14 cellular contexts compared by ENCODE assay signal in genomic region chrX:964831-965416, GRCh38.
A peak's percentile ranks its signal among the peaks of the same experiment; 100 is the strongest.
DNase-seq lines count a peak whose midpoint lies in the region; ATAC-seq and TF ChIP-seq lines count a peak whose summit lies in the region.
"Had no signal": no experiment of that assay in that cellular context is flagged by ENCODE, and none has a peak within 500 bp of the region (broad histone marks: within the 10 kb centered on the region; RNA-seq: fewer than 3 reads in every experiment).

No MANE protein-coding gene starts in this region.

- peak overlapping the region in 1 of 7 donors; percentile 45 for H3K27ac Mint-ChIP-seq in CD4-positive, alpha-beta memory T cell
- peak overlapping the region; percentile 70 to 73 for H3K27ac Mint-ChIP-seq in natural killer cell
- H3K27ac Mint-ChIP-seq: mesothelial cell of epicardium had no signal

- peak overlapping the region; percentile 22; the same call in 1 of the 2 replicates for H3K4me2 ChIP-seq in KMS-11

- H3K27me3 Mint-ChIP-seq in CD4-positive, alpha-beta memory T cell = peaks cover 0 to 4% of the 10 kb centered on the region in 2 donors
- peaks cover 0 to 7% of the 10 kb centered on the region in 2 donors for H3K27me3 Mint-ChIP-seq in natural killer cell (ENCODE audit: low read depth in 2 of 2)

- H3K79me2 ChIP-seq in KMS-11 (ENCODE audit: insufficient read depth, low read depth) = no peaks in the 10 kb centered on the region

- no peak overlapping the region for H3K27ac ChIP-seq in CD4-positive, alpha-beta memory T cell (ENCODE audit: low read depth, low read length)
- no peak overlapping the region for H3K27ac ChIP-seq in KMS-11
- H3K27ac ChIP-seq: epithelial cell of prostate had no signal

- no peaks in the 10 kb centered on the region for H3K27me3 ChIP-seq in CD4-positive, alpha-beta memory T cell (ENCODE audit: insufficient read depth, low read length)
- H3K27me3 ChIP-seq in KMS-11 (ENCODE audit: insufficient read depth, low read depth) = no peaks in the 10 kb centered on the region

- CTCF ChIA-PET in CD4-positive, alpha-beta memory T cell (lab: Charles Lee; ENCODE audit: partially characterized antibody) = no interaction called here

- POLR2A ChIA-PET in CD4-positive, alpha-beta memory T cell (lab: Charles Lee; ENCODE audit: partially characterized antibody) = no interaction called here

- intact Hi-C loops in CD4-positive, alpha-beta memory T cell (cut with micrococcal nuclease) = no loop called here
- intact Hi-C loops in natural killer cell (cut with micrococcal nuclease) = no loop called here

- H2AFZ ChIP-seq in KMS-11 (ENCODE audit: low read depth) = peak overlapping the region; percentile 64; the same call in 1 of the 2 replicates

- TF ChIP-seq CTCF in KMS-11 (conservative IDR thresholded peaks at IDR 0.05; ENCODE audit: low read depth, low read length) (no peak), natural killer cell (IDR thresholded peaks at IDR 0.05) (no peak)

- H3K4me1 Mint-ChIP-seq in CD4-positive, alpha-beta memory T cell = peaks cover 1 to 13% (median 6%) of the 10 kb centered on the region in 4 donors
- H3K4me1 Mint-ChIP-seq in natural killer cell = peaks cover 8 to 21% of the 10 kb centered on the region in 2 donors
- H3K4me1 Mint-ChIP-seq: mesothelial cell of epicardium had no signal

- no peaks in the 10 kb centered on the region for H3K9me3 ChIP-seq in CD4-positive, alpha-beta memory T cell (ENCODE audit: control insufficient read depth in 1 of 2, low read length in 2 of 2)

- no peaks in the 10 kb centered on the region for H3K36me3 Mint-ChIP-seq in CD4-positive, alpha-beta memory T cell
- no peaks in the 10 kb centered on the region for H3K36me3 Mint-ChIP-seq in natural killer cell
- H3K36me3 Mint-ChIP-seq: mesothelial cell of epicardium had no signal

- H3K4me1 ChIP-seq in CD4-positive, alpha-beta memory T cell (ENCODE audit: insufficient read depth, low read length) = no peaks in the 10 kb centered on the region
- no peaks in the 10 kb centered on the region for H3K4me1 ChIP-seq in KMS-11 (ENCODE audit: low read depth, poor library complexity, severe bottlenecking)

- peaks cover 0 to 1% (median 0%) of the 10 kb centered on the region in 8 donors for H3K9me3 Mint-ChIP-seq in CD4-positive, alpha-beta memory T cell
- no peaks in the 10 kb centered on the region for H3K9me3 Mint-ChIP-seq in natural killer cell
- H3K9me3 Mint-ChIP-seq: mesothelial cell of epicardium had no signal

- H3K4me3 ChIP-seq in CD4-positive, alpha-beta memory T cell (ENCODE audit: low read length in 2 of 2) = no peak overlapping the region
- no peak overlapping the region for H3K4me3 ChIP-seq in KMS-11 (IDR thresholded peaks at IDR 0.05; ENCODE audit: insufficient read depth, low read depth, low read length)

- DNase-seq in CD4-positive, alpha-beta memory T cell = no peak
- DNase-seq in natural killer cell (no peak), NCI-H2029 (lab: John Stamatoyannopoulos, UW) (no peak), NCI-H510A treated with DMSO at 0.1 percent for 48 hours (lab: John Stamatoyannopoulos, UW) (no peak), NCI-H2029 treated with DMSO at 0.1 percent for 48 hours (lab: John Stamatoyannopoulos, UW) (no peak)
- DNase-seq: amygdala, C1 segment of cervical spinal cord, NCI-H1694 treated with DMSO at 0.1 percent for 48 hours, NCI-H524 treated with DMSO at 0.1 percent for 48 hours had no signal

- no peaks in the 10 kb centered on the region for H4K20me1 ChIP-seq in KMS-11 (ENCODE audit: insufficient read depth)

- peak overlapping the region; percentile 15; the same call in 1 of the 2 replicates for H3K9ac ChIP-seq in KMS-11

- ATAC-seq in GM18870 (IDR thresholded peaks at IDR 0.05; ENCODE audit: unreplicated experiment) (peak; percentile 61), natural killer cell (peak; percentile 34 to 79 (median 37)), HG03108 (IDR thresholded peaks at IDR 0.05; ENCODE audit: unreplicated experiment) (no peak)

- H3K4me3 Mint-ChIP-seq in CD4-positive, alpha-beta memory T cell = peak overlapping the region; percentile 13 to 79 (median 70)
- peak overlapping the region; percentile 88 for H3K4me3 Mint-ChIP-seq in natural killer cell
- H3K4me3 Mint-ChIP-seq: mesothelial cell of epicardium had no signal

- H3K36me3 ChIP-seq in CD4-positive, alpha-beta memory T cell (ENCODE audit: insufficient read depth, low read length) = no peaks in the 10 kb centered on the region
- no peaks in the 10 kb centered on the region for H3K36me3 ChIP-seq in KMS-11 (ENCODE audit: insufficient read depth)
